33 cellular contexts compared by ENCODE assay signal in genomic region chr10:24320373-24320772, GRCh38.
"Had no signal": no experiment of that assay in that cellular context is flagged by ENCODE, and none has a peak within 500 bp of the region (broad histone marks: within the 10 kb centered on the region; RNA-seq: fewer than 3 reads in every experiment).

No MANE protein-coding gene starts in this region.

- H3K27ac ChIP-seq: cardiac muscle cell, SJCRH30, WERI-Rb-1 had no signal

- H3K27ac Mint-ChIP-seq: activated CD4-positive, alpha-beta T cell treated with anti-CD3 and anti-CD28 coated beads, Interleukin-2, amount 10 ng/mL, durations not matched to agents 24 days and 14 days; activated CD8-positive, alpha-beta T cell treated with anti-CD3 and anti-CD28 coated beads for 36 hours; activated naive CD8-positive, alpha-beta T cell treated with anti-CD3 and anti-CD28 coated beads for 36 hours; activated T-cell treated with anti-CD3 and anti-CD28 coated beads, Interleukin-2, amount 50 U/mL, for 72 hours; activated T-helper 17 cell treated with anti-CD3 and anti-CD28 coated beads, Interleukin-2, amount 50 U/mL, for 72 hours had no signal

- DNase-seq: activated CD4-positive, alpha-beta T cell treated with anti-CD3 and anti-CD28 coated beads, Interleukin-2, amount 10 ng/mL, durations not matched to agents 24 days and 14 days; activated CD4-positive, alpha-beta T cell treated with anti-CD3 and anti-CD28 coated beads, Interleukin-2, amount 50 U/mL, for 4 hours; activated CD4-positive, CD25-positive, alpha-beta regulatory T cell; activated CD8-positive, alpha-beta T cell treated with anti-CD3 and anti-CD28 coated beads for 36 hours; activated effector memory CD4-positive, alpha-beta T cell treated with anti-CD3 and anti-CD28 coated beads, Interleukin-2, amount 50 U/mL, for 16 hours; activated naive CD4-positive, alpha-beta T cell; activated naive CD4-positive, alpha-beta T cell treated with anti-CD3 and anti-CD28 coated beads, Interleukin-2, amount 50 U/mL, for 16 hours; activated naive CD8-positive, alpha-beta T cell treated with anti-CD3 and anti-CD28 coated beads for 36 hours; activated T-cell treated with anti-CD3 and anti-CD28 coated beads, Interleukin-2, amount 50 U/mL, for 1 hour; activated T-cell treated with anti-CD3 and anti-CD28 coated beads, Interleukin-2, amount 50 U/mL, for 72 hours; amniotic stem cell; aorta; Karpas-422; KBM-7; MG63; NCI-H1092; NCI-H1436 treated with DMSO at 0.1 percent for 48 hours; NCI-H1694 treated with DMSO at 0.1 percent for 48 hours; NCI-H2029; NCI-H510A; NCI-H526; NCI-H748 treated with DMSO at 0.1 percent for 48 hours; OCI-M1; SHP77; SJCRH30; SW 1271; T-helper 1 cell; T-helper 2 cell; T-helper 9 cell; WERI-Rb-1 had no signal

- H3K27me3 ChIP-seq: cardiac muscle cell, MG63, SJCRH30 had no signal

- ATAC-seq: activated CD8-positive, alpha-beta T cell treated with anti-CD3 and anti-CD28 coated beads for 36 hours; activated T-cell treated with anti-CD3 and anti-CD28 coated beads, Interleukin-2, amount 50 U/mL, for 72 hours; activated T-helper 17 cell treated with anti-CD3 and anti-CD28 coated beads, Interleukin-2, amount 50 U/mL, for 72 hours had no signal

- H3K9me3 Mint-ChIP-seq: activated CD8-positive, alpha-beta T cell treated with anti-CD3 and anti-CD28 coated beads for 36 hours; activated naive CD8-positive, alpha-beta T cell treated with anti-CD3 and anti-CD28 coated beads for 36 hours; activated T-helper 17 cell treated with anti-CD3 and anti-CD28 coated beads, Interleukin-2, amount 50 U/mL, for 72 hours had no signal

- H3K4me1 Mint-ChIP-seq: activated CD4-positive, alpha-beta T cell treated with anti-CD3 and anti-CD28 coated beads, Interleukin-2, amount 10 ng/mL, durations not matched to agents 24 days and 14 days; activated naive CD8-positive, alpha-beta T cell treated with anti-CD3 and anti-CD28 coated beads for 36 hours; activated T-helper 17 cell treated with anti-CD3 and anti-CD28 coated beads, Interleukin-2, amount 50 U/mL, for 72 hours; central memory CD8-positive, alpha-beta T cell had no signal

- H3K9me3 ChIP-seq: MG63, SJCRH30 had no signal

- H3K4me3 ChIP-seq: cardiac muscle cell, MG63, SJCRH30 had no signal

- H3K4me3 Mint-ChIP-seq: activated CD4-positive, alpha-beta T cell treated with anti-CD3 and anti-CD28 coated beads, Interleukin-2, amount 10 ng/mL, durations not matched to agents 24 days and 14 days; activated CD8-positive, alpha-beta T cell treated with anti-CD3 and anti-CD28 coated beads for 36 hours; activated naive CD8-positive, alpha-beta T cell treated with anti-CD3 and anti-CD28 coated beads for 36 hours; activated T-cell treated with anti-CD3 and anti-CD28 coated beads, Interleukin-2, amount 50 U/mL, for 72 hours; activated T-helper 17 cell treated with anti-CD3 and anti-CD28 coated beads, Interleukin-2, amount 50 U/mL, for 72 hours; central memory CD8-positive, alpha-beta T cell had no signal

- H3K36me3 ChIP-seq: cardiac muscle cell, MG63, WERI-Rb-1 had no signal

- H3K36me3 Mint-ChIP-seq: activated naive CD8-positive, alpha-beta T cell treated with anti-CD3 and anti-CD28 coated beads for 36 hours had no signal

- H3K27me3 Mint-ChIP-seq: central memory CD8-positive, alpha-beta T cell had no signal
